In genomic region chr2:101120124-101120996, GRCh38 we compare ENCODE assay signal across 10 cellular contexts. TPM values are rescaled to one million over a fixed set of nuclear protein-coding genes. Genes with fewer than 3 reads are reported as not detected.
DNase-seq lines count a peak whose midpoint lies in the region; ATAC-seq and TF ChIP-seq lines count a peak whose summit lies in the region.
"Had no signal": no experiment of that assay in that cellular context is flagged by ENCODE, and none has a peak within 500 bp of the region (broad histone marks: within the 10 kb centered on the region; RNA-seq: fewer than 3 reads in every experiment).

No MANE protein-coding gene starts in this region.

- intact Hi-C loops in PC-9 (cut with micrococcal nuclease; ENCODE audit: unreplicated experiment) (loop anchor here (5.0 kb wide), 1 partner anchor 707 kb away; no protein-coding TSS in a partner anchor), posterior vena cava (cut with DNase I) (no loop called here)

- H3K4me3 Mint-ChIP-seq in mesothelial cell of epicardium = no peak overlapping the region

- H3K9me3 Mint-ChIP-seq in mesothelial cell of epicardium = no peaks in the 10 kb centered on the region

- H3K9ac ChIP-seq in fibroblast of lung (ENCODE audit: insufficient read depth, low read length) = no peak overlapping the region

- H3K27ac Mint-ChIP-seq in mesothelial cell of epicardium = no peak overlapping the region

- H3K9me2 ChIP-seq in PC-9 (ENCODE audit: insufficient read depth) = no peaks in the 10 kb centered on the region

- DNase-seq in DMS53 treated with DMSO at 0.1 percent for 48 hours (lab: John Stamatoyannopoulos, UW; ENCODE audit: unreplicated experiment) = peak; percentile 94
- peak; percentile 79 to 98 for DNase-seq in PC-9
- peak; percentile 31 to 88 for DNase-seq in fibroblast of lung (ENCODE audit: low read depth in 2 of 2)
- peak; percentile 87 for DNase-seq in posterior vena cava (ENCODE audit: low spot score)
- DNase-seq in mesothelial cell of epicardium (ENCODE audit: low spot score in 2 of 2, unreplicated experiment in 2 of 2) = no peak
- DNase-seq in NK-92 treated with Interleukin-12 subunit alpha and Interleukin-12 subunit beta, amount 100 ng/mL, for 24 hours (lab: John Stamatoyannopoulos, UW) = no peak
- DNase-seq: NCI-H2081 treated with DMSO at 0.1 percent for 48 hours had no signal

- peaks cover 57% of the 10 kb centered on the region for H3F3A ChIP-seq in PC-9 (ENCODE audit: insufficient read depth, low read depth)

- TF ChIP-seq CTCF in PC-9 (conservative IDR thresholded peaks at IDR 0.05) = no peak
- TF ChIP-seq CTCF in fibroblast of lung (conservative IDR thresholded peaks at IDR 0.05 in 1 of 2, IDR thresholded peaks at IDR 0.05 in 1 of 2; ENCODE audit: low read depth in 1 of 2, low read length in 2 of 2) = no peak
- TF ChIP-seq CTCF in mesothelial cell of epicardium (IDR thresholded peaks at IDR 0.05; ENCODE audit: unreplicated experiment) = no peak

- H3K4me3 ChIP-seq in PC-9 (no peak overlapping the region), fibroblast of lung (replicated peaks in 1 of 4; ENCODE audit: control extremely low read depth in 1 of 4, insufficient read depth in 1 of 4, low read depth in 3 of 4, low read length in 4 of 4) (no peak overlapping the region)
- H3K4me3 ChIP-seq: cardiac muscle cell had no signal

- peaks cover 9% of the 10 kb centered on the region; the same call in 1 of the 2 replicates for H3K36me3 ChIP-seq in PC-9 (ENCODE audit: low read depth)
- no peaks in the 10 kb centered on the region for H3K36me3 ChIP-seq in fibroblast of lung (ENCODE audit: control insufficient read depth, insufficient read depth, low read length)
- H3K36me3 ChIP-seq: cardiac muscle cell had no signal

- no peak overlapping the region for H2AFZ ChIP-seq in PC-9
- H2AFZ ChIP-seq in fibroblast of lung (ENCODE audit: low read length) = no peak overlapping the region

- H3K4me2 ChIP-seq in PC-9 = peak overlapping the region; percentile 54
- H3K4me2 ChIP-seq in fibroblast of lung (ENCODE audit: extremely low read depth, insufficient read depth, low read length) = no peak overlapping the region

- ATAC-seq in GM21423 (IDR thresholded peaks at IDR 0.05; ENCODE audit: unreplicated experiment) = no peak
- no peak for ATAC-seq in GM21528 (IDR thresholded peaks at IDR 0.05; ENCODE audit: low FRiP score, unreplicated experiment)

- POLR2A ChIA-PET in PC-9 (lab: Charles Lee; ENCODE audit: unreplicated experiment) = interaction anchor here (0.6 kb wide), 2 partner anchors 12 to 84 kb away, joined by 3 read pairs; no protein-coding TSS in a partner anchor

- H3K4me1 ChIP-seq in PC-9 (replicated peaks; ENCODE audit: insufficient read depth) = peaks cover 90% of the 10 kb centered on the region
- peaks cover 23% of the 10 kb centered on the region for H3K4me1 ChIP-seq in fibroblast of lung (ENCODE audit: control insufficient read depth, extremely low read depth, insufficient read depth, low read length)

- CTCF ChIA-PET in PC-9 (lab: Charles Lee) = interaction anchor here (0.5 to 0.6 kb wide), 3 partner anchors 57 to 108 kb away, joined by 3 to 4 read pairs (median 3); no protein-coding TSS in a partner anchor

- no peaks in the 10 kb centered on the region for H3K9me3 ChIP-seq in PC-9 (ENCODE audit: insufficient read depth, low read depth)
- no peaks in the 10 kb centered on the region for H3K9me3 ChIP-seq in fibroblast of lung (ENCODE audit: control insufficient read depth, insufficient read depth, low read depth, low read length)

- no peaks in the 10 kb centered on the region for H3K36me3 Mint-ChIP-seq in mesothelial cell of epicardium

- H4K20me1 ChIP-seq in PC-9 (ENCODE audit: insufficient read depth) = no peaks in the 10 kb centered on the region
- no peaks in the 10 kb centered on the region for H4K20me1 ChIP-seq in fibroblast of lung (ENCODE audit: control insufficient read depth, extremely low read depth, insufficient read depth, low read length)

- H3K27ac ChIP-seq in PC-9 = peak overlapping the region; percentile 84
- H3K27ac ChIP-seq in fibroblast of lung (ENCODE audit: insufficient read depth, low read length) = no peak overlapping the region
- H3K27ac ChIP-seq: cardiac muscle cell had no signal

- no peaks in the 10 kb centered on the region for H3K27me3 Mint-ChIP-seq in mesothelial cell of epicardium (ENCODE audit: low read depth)

- BruUV-seq in PC-9 (replicated peaks; lab: Mats Ljungman, UMichigan) = no TSS peak

- H3K4me1 Mint-ChIP-seq in mesothelial cell of epicardium = peaks cover 11% of the 10 kb centered on the region

- H3K79me2 ChIP-seq in PC-9 (ENCODE audit: low read depth) = peaks cover 90% of the 10 kb centered on the region
- H3K79me2 ChIP-seq in fibroblast of lung (ENCODE audit: control insufficient read depth, insufficient read depth, low read length) = no peaks in the 10 kb centered on the region

- H3K27me3 ChIP-seq in PC-9 (ENCODE audit: insufficient read depth, low read depth) (no peaks in the 10 kb centered on the region), fibroblast of lung (ENCODE audit: control insufficient read depth, insufficient read depth, low read length) (no peaks in the 10 kb centered on the region)
- H3K27me3 ChIP-seq: cardiac muscle cell had no signal

RNA-seq across cellular contexts. Expression of gene TBC1D8, which starts 30.8 kb away (rescaled TPM):
- total RNA-seq in PC-9 (2021) (25.2 and 25.3 TPM in 2 replicates), fibroblast of lung (3.3 and 3.8 TPM in 2 replicates), posterior vena cava (10 to 100 TPM; 13.5 to 13.9 TPM), mesothelial cell of epicardium (11.5 to 13.1 TPM (median 12.7 TPM) in 3 replicates)
- polyA plus RNA-seq in fibroblast of lung = 5.4 and 5.5 TPM in 2 replicates
- polyA plus RNA-seq in fibroblast of lung (2012) = 4.0 and 4.1 TPM in 2 replicates
- 5.1 and 14.5 TPM in 2 replicates for polyA minus RNA-seq in fibroblast of lung (ENCODE audit: low replicate concordance)

Comparison
In these comparisons a context has a peak if more than half of its experiments do, and no peak if none do; other contexts are left out.
1. DNase-seq: peak in DMS53 treated with DMSO at 0.1 percent for 48 hours (single experiment), PC-9 (2 of 2), fibroblast of lung (2 of 2) and posterior vena cava (single experiment); none in mesothelial cell of epicardium (0 of 2) and NK-92 treated with Interleukin-12 subunit alpha and Interleukin-12 subunit beta, amount 100 ng/mL, for 24 hours (single experiment).